8 cellular contexts compared by ENCODE assay signal in the genomic region with DNA sequence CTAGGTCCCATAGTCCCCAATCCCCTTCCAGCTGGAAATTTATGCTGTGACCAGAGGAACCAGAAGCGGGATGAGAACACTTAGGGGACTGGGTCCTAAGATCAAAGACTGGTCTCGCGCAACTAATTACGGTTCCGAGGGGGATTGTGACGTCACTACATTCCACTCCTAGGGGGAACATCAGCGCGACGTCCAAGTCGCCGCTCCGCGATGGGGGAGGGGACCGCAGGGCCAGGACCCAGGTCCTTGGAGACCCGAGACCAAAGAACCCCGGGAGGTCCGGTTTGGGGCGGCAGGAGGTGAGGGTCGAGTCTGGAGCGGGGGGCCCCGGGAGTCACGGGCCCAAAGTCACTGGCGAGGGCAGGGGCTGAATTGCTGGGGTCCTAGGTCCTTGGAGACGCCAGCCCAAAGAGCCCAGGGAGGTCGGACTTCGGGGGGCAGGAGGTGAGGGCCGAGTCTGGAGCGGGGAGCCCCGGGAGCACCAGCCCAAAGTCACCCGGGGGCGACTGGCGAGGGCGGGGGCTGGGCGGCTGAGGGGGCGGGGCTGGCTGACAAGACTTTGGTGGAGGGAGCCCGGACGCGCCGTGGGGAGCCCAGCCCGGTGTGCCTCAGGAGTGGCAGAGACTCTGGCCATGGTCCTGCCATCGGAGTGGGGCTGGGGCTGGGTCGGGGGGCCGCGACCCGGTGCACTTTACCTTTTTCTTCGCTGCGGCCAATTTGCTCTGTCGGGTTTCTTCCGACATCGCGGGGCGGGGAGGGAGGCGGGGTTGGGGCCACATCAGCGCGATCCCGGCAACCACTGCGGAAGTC. TPM values are rescaled to one million over a fixed set of nuclear protein-coding genes. Genes with fewer than 3 reads are reported as not detected.
A peak's percentile ranks its signal among the peaks of the same experiment; 100 is the strongest.
DNase-seq lines count a peak whose midpoint lies in the region; ATAC-seq and TF ChIP-seq lines count a peak whose summit lies in the region.

A gene with protein sequence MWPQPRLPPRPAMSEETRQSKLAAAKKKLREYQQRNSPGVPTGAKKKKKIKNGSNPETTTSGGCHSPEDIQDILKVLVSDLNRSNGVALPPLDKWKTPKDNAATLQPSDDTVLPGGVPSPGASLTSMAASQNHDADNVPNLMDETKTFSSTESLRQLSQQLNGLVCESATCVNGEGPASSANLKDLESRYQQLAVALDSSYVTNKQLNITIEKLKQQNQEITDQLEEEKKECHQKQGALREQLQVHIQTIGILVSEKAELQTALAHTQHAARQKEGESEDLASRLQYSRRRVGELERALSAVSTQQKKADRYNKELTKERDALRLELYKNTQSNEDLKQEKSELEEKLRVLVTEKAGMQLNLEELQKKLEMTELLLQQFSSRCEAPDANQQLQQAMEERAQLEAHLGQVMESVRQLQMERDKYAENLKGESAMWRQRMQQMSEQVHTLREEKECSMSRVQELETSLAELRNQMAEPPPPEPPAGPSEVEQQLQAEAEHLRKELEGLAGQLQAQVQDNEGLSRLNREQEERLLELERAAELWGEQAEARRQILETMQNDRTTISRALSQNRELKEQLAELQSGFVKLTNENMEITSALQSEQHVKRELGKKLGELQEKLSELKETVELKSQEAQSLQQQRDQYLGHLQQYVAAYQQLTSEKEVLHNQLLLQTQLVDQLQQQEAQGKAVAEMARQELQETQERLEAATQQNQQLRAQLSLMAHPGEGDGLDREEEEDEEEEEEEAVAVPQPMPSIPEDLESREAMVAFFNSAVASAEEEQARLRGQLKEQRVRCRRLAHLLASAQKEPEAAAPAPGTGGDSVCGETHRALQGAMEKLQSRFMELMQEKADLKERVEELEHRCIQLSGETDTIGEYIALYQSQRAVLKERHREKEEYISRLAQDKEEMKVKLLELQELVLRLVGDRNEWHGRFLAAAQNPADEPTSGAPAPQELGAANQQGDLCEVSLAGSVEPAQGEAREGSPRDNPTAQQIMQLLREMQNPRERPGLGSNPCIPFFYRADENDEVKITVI (minus strand): TSS at position 810 of the 810 bp plus-strand sequence. CDS start 31 bp downstream, at position 779.

- H3K4me1 ChIP-seq in OCI-LY3 (ENCODE audit: low read length) = peaks cover 11% of the 10 kb centered on the region

- no peaks in the 10 kb centered on the region for H3K9me3 ChIP-seq in OCI-LY3 (ENCODE audit: insufficient read depth, low read length)

- CTCF ChIA-PET in AG04449 (lab: Yijun Ruan, JAX) = interaction anchor here (0.6 to 1.0 kb wide), 4 partner anchors 18 to 158 kb away, joined by 3 to 5 read pairs (median 3); no protein-coding TSS in a partner anchor

- no peaks in the 10 kb centered on the region for H3K27me3 ChIP-seq in OCI-LY3 (ENCODE audit: low read depth, low read length)

- POLR2A ChIA-PET in AG04449 (lab: Yijun Ruan, JAX) = interaction anchor here (0.5 to 0.9 kb wide), 12 partner anchors 14 to 96 kb away, joined by 3 to 5 read pairs (median 3); partner anchors contain the start of gene URM1

- ATAC-seq in HG02759 (IDR thresholded peaks at IDR 0.05; ENCODE audit: unreplicated experiment) = peak; percentile 58
- peak; percentile 62 for ATAC-seq in left colon
- ATAC-seq in stimulated activated naive CD8-positive, alpha-beta T cell treated with anti-CD3 and anti-CD28 coated beads, Interleukin-15, amount 100 ng/mL, for 72 hours = peak; percentile 82

- H3K4me3 ChIP-seq in AG04449 (ENCODE audit: low read depth, low read length) (peak within 1 kb of the TSS; percentile 92), OCI-LY3 (ENCODE audit: low read length) (peak within 1 kb of the TSS; percentile 98)

- no peak for TF ChIP-seq CTCF in AG04449 (IDR thresholded peaks at IDR 0.05; ENCODE audit: insufficient read depth, low read length, missing control alignments)
- no peak for TF ChIP-seq CTCF in OCI-LY3 (IDR thresholded peaks at IDR 0.05; ENCODE audit: low read depth, low read length)

- TF ChIP-seq POLR2A in GM15510 (IDR thresholded peaks at IDR 0.05; ENCODE audit: borderline replicate concordance, extremely low read depth, insufficient read length) = peak; percentile 49

- peaks cover 13% of the 10 kb centered on the region for H3K79me2 ChIP-seq in OCI-LY3 (ENCODE audit: low read length)

- H3K4me2 ChIP-seq in OCI-LY3 (ENCODE audit: low read length) = peak within 1 kb of the TSS; percentile 99

- peak within 1 kb of the TSS; percentile 83 to 95 for H3K4me3 Mint-ChIP-seq in stimulated activated naive CD8-positive, alpha-beta T cell treated with anti-CD3 and anti-CD28 coated beads, Interleukin-15, amount 100 ng/mL, for 72 hours

- peak within 1 kb of the TSS; percentile 93 to 100 for H3K27ac Mint-ChIP-seq in stimulated activated naive CD8-positive, alpha-beta T cell treated with anti-CD3 and anti-CD28 coated beads, Interleukin-15, amount 100 ng/mL, for 72 hours

- H3K9me3 Mint-ChIP-seq in stimulated activated naive CD8-positive, alpha-beta T cell treated with anti-CD3 and anti-CD28 coated beads, Interleukin-15, amount 100 ng/mL, for 72 hours = no peaks in the 10 kb centered on the region

- no peaks in the 10 kb centered on the region for H3K36me3 ChIP-seq in OCI-LY3 (replicated peaks; ENCODE audit: low read depth, low read length)

- H4K20me1 ChIP-seq in OCI-LY3 (ENCODE audit: insufficient read depth, low read length) = no peaks in the 10 kb centered on the region

- H3K4me1 Mint-ChIP-seq in stimulated activated naive CD8-positive, alpha-beta T cell treated with anti-CD3 and anti-CD28 coated beads, Interleukin-15, amount 100 ng/mL, for 72 hours = peaks cover 50% of the 10 kb centered on the region

- intact Hi-C loops in left colon (cut with DNase I, micrococcal nuclease) = no loop called here

- H2AFZ ChIP-seq in OCI-LY3 (ENCODE audit: low read depth, low read length) = 0 out of 2 replicates have a peak within 1 kb of the TSS, but pooled peaks have one; percentile 50

- H3K27ac ChIP-seq in OCI-LY3 (ENCODE audit: low read length) (peak within 1 kb of the TSS; percentile 29; the same call in 1 of the 2 replicates), cingulate gyrus (ENCODE audit: low read depth, low read length) (peak within 1 kb of the TSS; percentile 85)

- DNase-seq in AG04449 (ENCODE audit: low read depth, low spot score) = no peak
- peak; percentile 31 to 55 for DNase-seq in left colon
- DNase-seq in stimulated activated naive CD8-positive, alpha-beta T cell treated with anti-CD3 and anti-CD28 coated beads, Interleukin-15, amount 100 ng/mL, for 72 hours = no peak
- DNase-seq in DMS153 (lab: John Stamatoyannopoulos, UW) = no peak

- peak within 1 kb of the TSS; percentile 93 for H3K9ac ChIP-seq in OCI-LY3 (ENCODE audit: low read length)

- no peaks in the 10 kb centered on the region for H3K27me3 Mint-ChIP-seq in stimulated activated naive CD8-positive, alpha-beta T cell treated with anti-CD3 and anti-CD28 coated beads, Interleukin-15, amount 100 ng/mL, for 72 hours

RNA-seq across cellular contexts. Expression of the gene that starts here (rescaled TPM):
- 100 to 1,000 TPM in 1 of 2 donors, 10 to 100 TPM in 1; 83.6 to 104 TPM for total RNA-seq in left colon

Comparison
In these comparisons a context has a peak if more than half of its experiments do, and no peak if none do; other contexts are left out.
1. DNase-seq: peak in left colon (2 of 2); none in AG04449 (single experiment), stimulated activated naive CD8-positive, alpha-beta T cell treated with anti-CD3 and anti-CD28 coated beads, Interleukin-15, amount 100 ng/mL, for 72 hours (0 of 2) and DMS153 (single experiment).
2. Peak in every context shown above with its lines, with median percentiles within 50 percentile points of each other: ATAC-seq.